ENCODE assay signal across 22 cellular contexts in the genomic region with DNA sequence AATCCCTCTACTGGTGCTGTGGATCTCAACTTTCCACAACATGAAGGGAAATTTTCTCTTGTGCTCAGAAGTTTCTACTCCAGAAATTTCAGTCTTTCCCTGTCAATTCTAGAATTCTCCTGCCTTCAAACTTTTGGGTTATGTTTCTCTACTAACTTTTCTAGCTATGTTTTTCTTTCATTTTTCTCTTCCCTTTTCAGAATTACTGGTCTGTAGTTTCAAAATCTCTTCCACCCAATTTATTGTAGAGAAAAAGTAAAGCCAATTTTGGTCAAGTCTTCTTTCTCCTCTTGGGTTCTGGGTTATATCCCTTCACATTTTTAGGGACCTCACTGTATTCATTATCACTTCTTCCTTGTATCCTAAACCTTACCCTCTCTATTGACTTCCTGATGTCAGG.
"Had no signal": no experiment of that assay in that cellular context is flagged by ENCODE, and none has a peak within 500 bp of the region (broad histone marks: within the 10 kb centered on the region; RNA-seq: fewer than 3 reads in every experiment).

No MANE protein-coding gene starts in this region.

- H3K27me3 ChIP-seq: dorsolateral prefrontal cortex, heart left ventricle, testis, tibial nerve, upper lobe of right lung, vagina had no signal

- H3K27ac ChIP-seq: dorsolateral prefrontal cortex, heart left ventricle, skin epidermis, testis, tibial nerve, upper lobe of right lung, vagina had no signal

- ATAC-seq: heart left ventricle; left colon; left ventricle myocardium superior; sciatic nerve; stimulated activated naive B cell treated with anti-CD40 and anti-IgM and Interleukin-4, amounts not matched to agents 10 μg/mL and 1 μg/mL and 100 μg/mL, for 72 hours; stimulated activated naive CD8-positive, alpha-beta T cell treated with anti-CD3 and anti-CD28 coated beads, Interleukin-15, amount 100 ng/mL, for 72 hours; upper lobe of right lung had no signal

- H3K4me1 ChIP-seq: heart left ventricle, testis, upper lobe of right lung, vagina had no signal

- H3K9me3 ChIP-seq: heart left ventricle, testis, tibial nerve, upper lobe of right lung, vagina had no signal

- H3K4me3 ChIP-seq: dorsolateral prefrontal cortex, heart left ventricle, lung, skin epidermis, testis, tibial nerve, upper lobe of right lung, vagina had no signal

- H3K36me3 ChIP-seq: heart left ventricle, tibial nerve, upper lobe of right lung, vagina had no signal

- DNase-seq: dorsolateral prefrontal cortex; effector CD8-positive, alpha-beta T cell; foreskin melanocyte; heart left ventricle; hippocampal formation; left colon; left ventricle myocardium superior; mesenchymal stem cell; midbrain; naive B cell; posterior cingulate gyrus; stimulated activated CD4-positive, alpha-beta T cell treated with anti-CD3 and anti-CD28 coated beads, Interleukin-2, amount 100 ng/mL, for 24 hours; stimulated activated CD4-positive, alpha-beta T cell treated with anti-CD3 and anti-CD28 coated beads, Interleukin-4, amount 100 ng/mL, for 4 hours; stimulated activated naive B cell treated with anti-CD40 and anti-IgM and Interleukin-4, amounts not matched to agents 10 μg/mL and 1 μg/mL and 100 μg/mL, for 72 hours; stimulated activated naive CD8-positive, alpha-beta T cell treated with anti-CD3 and anti-CD28 coated beads, Interleukin-15, amount 100 ng/mL, for 72 hours; testis; upper lobe of right lung had no signal
